1 cellular context compared by ENCODE assay signal in the genomic region with DNA sequence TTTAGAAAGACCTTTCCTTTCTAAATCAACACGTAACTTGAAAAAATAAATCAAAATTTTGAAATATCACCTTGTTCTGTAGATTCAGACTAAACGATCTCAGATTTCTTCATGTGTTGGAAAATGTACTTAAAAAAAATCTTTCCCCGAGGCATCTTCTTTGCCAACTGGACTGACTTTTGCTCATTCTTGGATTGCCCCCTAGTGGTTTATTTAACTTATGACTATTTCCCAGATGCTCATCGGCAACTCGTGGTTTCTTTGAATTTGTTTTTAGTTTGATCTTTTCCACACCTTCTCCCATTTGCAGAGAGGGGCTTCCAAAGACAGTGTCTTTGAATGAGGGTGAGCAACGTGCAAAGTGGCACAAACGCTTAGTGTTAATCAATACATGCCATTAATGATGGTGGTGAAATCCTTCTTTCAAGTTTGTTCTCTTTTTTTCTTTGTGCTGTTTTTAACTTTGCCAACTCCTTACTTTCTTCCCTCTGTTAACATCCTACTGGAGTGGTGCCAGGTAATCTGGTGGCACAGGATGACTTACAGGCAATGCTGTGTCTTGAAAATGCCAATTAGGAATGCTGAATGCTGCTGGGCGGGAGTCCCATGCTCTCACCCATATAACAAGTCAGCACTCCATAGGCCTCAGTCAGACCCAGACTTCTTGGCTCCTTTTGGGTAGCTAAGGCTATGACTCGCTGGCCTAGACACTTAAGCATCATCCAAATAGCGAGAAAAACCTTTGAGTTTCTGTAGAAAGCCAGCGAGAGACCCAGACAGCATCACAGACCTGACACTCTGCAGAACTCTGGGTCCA.
TF ChIP-seq lines count a peak whose summit lies in the region.

No MANE protein-coding gene starts in this region.

TF ChIP-seq in K562, 482 proteins besides CTCF, POLR2A, EP300 and RAD21:
- no peak for TF ChIP-seq ZFP1 (CRISPR knock-in tag; IDR thresholded peaks at IDR 0.05)
- peak; percentile 55; the same call in 1 of the 2 replicates for TF ChIP-seq ARID2 (IDR thresholded peaks at IDR 0.05)
- peak; percentile 72 for TF ChIP-seq SMC3 (conservative IDR thresholded peaks at IDR 0.05; ENCODE audit: insufficient read depth, low read depth, low read length)
- no peak for TF ChIP-seq ZNF324 (CRISPR knock-in tag; IDR thresholded peaks at IDR 0.05)
- TF ChIP-seq DEAF1 (CRISPR knock-in tag; IDR thresholded peaks at IDR 0.05) = peak; percentile 89
- TF ChIP-seq ZNF384 (IDR thresholded peaks at IDR 0.05; ENCODE audit: low read depth, low read length) = peak; percentile 76
